ENCODE assay signal across 8 cellular contexts in genomic region chr4:182449186-182449880, GRCh38.
DNase-seq lines count a peak whose midpoint lies in the region; ATAC-seq, FAIRE-seq and TF ChIP-seq lines count a peak whose summit lies in the region.

No MANE protein-coding gene starts in this region.

- H3K4me1 ChIP-seq in BE2C (peaks cover 15% of the 10 kb centered on the region; the same call in 1 of the 2 replicates), gastroesophageal sphincter (peaks cover 0 to 33% (median 3%) of the 10 kb centered on the region in 3 donors)

- no peaks in the 10 kb centered on the region for H3K36me3 ChIP-seq in BE2C
- H3K36me3 ChIP-seq in WERI-Rb-1, result no peaks in the 10 kb centered on the region
- no peaks in the 10 kb centered on the region for H3K36me3 ChIP-seq in gastroesophageal sphincter

- H3K9me3 ChIP-seq in BE2C, result no peaks in the 10 kb centered on the region
- H3K9me3 ChIP-seq in WERI-Rb-1 (ENCODE audit: severe bottlenecking), result no peaks in the 10 kb centered on the region
- H3K9me3 ChIP-seq in gastroesophageal sphincter, result no peaks in the 10 kb centered on the region

- DNase-seq in BE2C, result no peak
- DNase-seq in H54 (ENCODE audit: insufficient read length, low spot score), result peak; percentile 23
- peak; percentile 72 for DNase-seq in WERI-Rb-1
- peak in 8 of 10 donors; percentile 27 to 90 (median 56) for DNase-seq in posterior cingulate gyrus
- no peak for DNase-seq in GM12891 (ENCODE audit: insufficient read length, low spot score)

- intact Hi-C loops in posterior cingulate gyrus (cut with DNase I), result no loop called here

- H3K27ac ChIP-seq in WERI-Rb-1 (no peak overlapping the region), gastroesophageal sphincter (peak overlapping the region in 3 of 4 donors; percentile 82 to 88 (median 84))

- peak overlapping the region; percentile 68 for H3K4me3 ChIP-seq in BE2C (ENCODE audit: low read depth, low read length)
- H3K4me3 ChIP-seq in WERI-Rb-1 (ENCODE audit: low read depth, low read length), result peak overlapping the region; percentile 93
- peak overlapping the region; percentile 66 to 77 for H3K4me3 ChIP-seq in gastroesophageal sphincter

- ATAC-seq in gastroesophageal sphincter (peak; percentile 22), HG03565 (IDR thresholded peaks at IDR 0.05; ENCODE audit: unreplicated experiment) (no peak), HG03342 (IDR thresholded peaks at IDR 0.05; ENCODE audit: unreplicated experiment) (no peak)

- no peak for TF ChIP-seq EP300 in gastroesophageal sphincter (IDR thresholded peaks at IDR 0.05)

- 1 to 2% methylated on average over 4 to 15 of the region's 34 CpGs for WGBS in gastroesophageal sphincter (ENCODE audit: low coverage in 1 of 2), 2 donors

- TF ChIP-seq CTCF in BE2C (IDR thresholded peaks at IDR 0.05; ENCODE audit: low read depth, low read length), result no peak
- no peak for TF ChIP-seq CTCF in WERI-Rb-1 (IDR thresholded peaks at IDR 0.05; ENCODE audit: low read depth, low read length)
- TF ChIP-seq CTCF in gastroesophageal sphincter (IDR thresholded peaks at IDR 0.05), result no peak

- H3K27me3 ChIP-seq in BE2C, result no peaks in the 10 kb centered on the region
- H3K27me3 ChIP-seq in WERI-Rb-1 (ENCODE audit: insufficient read depth, low read depth, severe bottlenecking), result peaks cover 5% of the 10 kb centered on the region
- H3K27me3 ChIP-seq in gastroesophageal sphincter, result peaks cover 52% of the 10 kb centered on the region

- no peak for TF ChIP-seq POLR2A in H54 (IDR thresholded peaks at IDR 0.05; ENCODE audit: low read depth, low read length)
- no peak for TF ChIP-seq POLR2A in gastroesophageal sphincter (IDR thresholded peaks at IDR 0.05)
- TF ChIP-seq POLR2A in GM12891 (IDR thresholded peaks at IDR 0.05; ENCODE audit: low read depth, low read length), result no peak

- no peak for FAIRE-seq in H54 (lab: Jason Lieb, UNC)
- no peak for FAIRE-seq in GM12891 (lab: Jason Lieb, UNC)

TF ChIP-seq in GM12891, 5 proteins besides CTCF, POLR2A, EP300 and RAD21:
- TF ChIP-seq PAX5 (IDR thresholded peaks at IDR 0.05; ENCODE audit: insufficient read depth, low read length, severe bottlenecking), result no peak
- TF ChIP-seq SPI1 (IDR thresholded peaks at IDR 0.05; ENCODE audit: low read depth, low read length), result no peak
- TF ChIP-seq POU2F2 (IDR thresholded peaks at IDR 0.05; ENCODE audit: low read depth, low read length), result no peak
- TF ChIP-seq TAF1 (IDR thresholded peaks at IDR 0.05; ENCODE audit: low read depth, low read length), result no peak
- no peak for TF ChIP-seq POLR2AphosphoS5 (IDR thresholded peaks at IDR 0.05; ENCODE audit: low read depth, low read length)

Comparison
In these comparisons a context has a peak if more than half of its experiments do, and no peak if none do; other contexts are left out.
1. DNase-seq: peak in H54 (single experiment), WERI-Rb-1 (single experiment) and posterior cingulate gyrus (8 of 10); none in BE2C (single experiment) and GM12891 (single experiment).
2. Peak in every context shown above with its lines, with median percentiles within 50 percentile points of each other: H3K4me3 ChIP-seq.